In the genomic region with DNA sequence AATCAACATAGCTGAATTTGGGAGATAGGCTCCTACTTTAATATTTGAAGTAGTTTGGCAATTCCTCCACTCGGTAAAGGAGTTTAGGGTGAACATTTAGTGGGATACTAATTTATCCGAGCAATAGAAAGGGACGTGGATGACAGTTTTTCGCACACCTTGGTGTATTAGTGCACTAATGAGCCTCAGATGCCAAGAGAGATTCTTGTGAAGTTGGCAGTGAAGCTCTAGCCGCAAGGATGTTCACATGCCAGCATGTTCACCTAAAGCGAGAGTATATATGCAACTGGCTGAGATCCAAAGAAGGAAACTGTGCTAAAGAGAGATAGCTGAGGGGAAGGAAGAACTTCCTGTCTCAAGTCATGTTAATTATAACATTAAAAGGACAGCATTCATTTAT, we compare ENCODE assay signal across 12 cellular contexts. TPM values are rescaled to one million over a fixed set of nuclear protein-coding genes. Genes with fewer than 3 reads are reported as not detected.
DNase-seq lines count a peak whose midpoint lies in the region; ATAC-seq and TF ChIP-seq lines count a peak whose summit lies in the region.
"Had no signal": no experiment of that assay in that cellular context is flagged by ENCODE, and none has a peak within 500 bp of the region (broad histone marks: within the 10 kb centered on the region; RNA-seq: fewer than 3 reads in every experiment).

No MANE protein-coding gene starts in this region.

- CTCF ChIA-PET in CD4-positive, alpha-beta memory T cell (lab: Charles Lee; ENCODE audit: partially characterized antibody), result interaction anchor here (1.0 to 3.1 kb wide), 6 partner anchors 9 to 36 kb away, joined by 3 to 15 read pairs (median 9); no protein-coding TSS in a partner anchor

- peaks cover 71 to 96% (median 83%) of the 10 kb centered on the region in 4 donors for H3K4me1 Mint-ChIP-seq in CD4-positive, alpha-beta memory T cell
- H3K4me1 Mint-ChIP-seq in activated T-helper 17 cell treated with anti-CD3 and anti-CD28 coated beads, Interleukin-2, amount 50 U/mL, for 72 hours, result peaks cover 61% of the 10 kb centered on the region
- H3K4me1 Mint-ChIP-seq in mesothelial cell of epicardium, result peaks cover 34% of the 10 kb centered on the region

- intact Hi-C loops in CD4-positive, alpha-beta memory T cell (cut with micrococcal nuclease), result no loop called here

- POLR2A ChIA-PET in CD4-positive, alpha-beta memory T cell (lab: Charles Lee; ENCODE audit: partially characterized antibody), result interaction anchor here (0.7 to 6.6 kb wide), 18 partner anchors 8 to 308 kb away, joined by 3 to 103 read pairs (median 7); a partner anchor contains a TSS

- peaks cover under 1% of the 10 kb centered on the region for H3K36me3 ChIP-seq in CD4-positive, alpha-beta memory T cell (ENCODE audit: insufficient read depth, low read length)
- 0 out of 2 replicates have a peak, but pooled peaks cover 6% of the 10 kb centered on the region for H3K36me3 ChIP-seq in KOPT-K1 (ENCODE audit: insufficient read depth, low read length)

- no peaks in the 10 kb centered on the region for H3K27me3 Mint-ChIP-seq in CD4-positive, alpha-beta memory T cell
- H3K27me3 Mint-ChIP-seq in activated T-helper 17 cell treated with anti-CD3 and anti-CD28 coated beads, Interleukin-2, amount 50 U/mL, for 72 hours, result no peaks in the 10 kb centered on the region
- no peaks in the 10 kb centered on the region for H3K27me3 Mint-ChIP-seq in mesothelial cell of epicardium (ENCODE audit: low read depth)

- no peaks in the 10 kb centered on the region for H3K9me3 Mint-ChIP-seq in CD4-positive, alpha-beta memory T cell
- H3K9me3 Mint-ChIP-seq in activated T-helper 17 cell treated with anti-CD3 and anti-CD28 coated beads, Interleukin-2, amount 50 U/mL, for 72 hours, result no peaks in the 10 kb centered on the region
- H3K9me3 Mint-ChIP-seq in mesothelial cell of epicardium, result no peaks in the 10 kb centered on the region

- H3K27ac Mint-ChIP-seq in CD4-positive, alpha-beta memory T cell, result peak overlapping the region; percentile 70 to 97 (median 90)
- peak overlapping the region; percentile 73 for H3K27ac Mint-ChIP-seq in activated T-helper 17 cell treated with anti-CD3 and anti-CD28 coated beads, Interleukin-2, amount 50 U/mL, for 72 hours
- peak overlapping the region; percentile 22 for H3K27ac Mint-ChIP-seq in mesothelial cell of epicardium

- peak overlapping the region; percentile 22 to 82 (median 60) for H3K4me3 Mint-ChIP-seq in CD4-positive, alpha-beta memory T cell
- H3K4me3 Mint-ChIP-seq in activated T-helper 17 cell treated with anti-CD3 and anti-CD28 coated beads, Interleukin-2, amount 50 U/mL, for 72 hours, result peak overlapping the region; percentile 59
- H3K4me3 Mint-ChIP-seq in mesothelial cell of epicardium, result no peak overlapping the region

- peaks cover 39 to 46% of the 10 kb centered on the region in 2 donors for H3K36me3 Mint-ChIP-seq in CD4-positive, alpha-beta memory T cell
- peaks cover 94% of the 10 kb centered on the region for H3K36me3 Mint-ChIP-seq in activated T-helper 17 cell treated with anti-CD3 and anti-CD28 coated beads, Interleukin-2, amount 50 U/mL, for 72 hours (ENCODE audit: low read depth)
- peaks cover 2% of the 10 kb centered on the region for H3K36me3 Mint-ChIP-seq in mesothelial cell of epicardium

- no peak for TF ChIP-seq CTCF in mesothelial cell of epicardium (IDR thresholded peaks at IDR 0.05; ENCODE audit: unreplicated experiment)

- peak; percentile 9 for ATAC-seq in activated T-helper 17 cell treated with anti-CD3 and anti-CD28 coated beads, Interleukin-2, amount 50 U/mL, for 72 hours (replicated peaks)
- no peak for ATAC-seq in GM21367 (IDR thresholded peaks at IDR 0.05; ENCODE audit: unreplicated experiment)

- H3K4me3 ChIP-seq in CD4-positive, alpha-beta memory T cell (ENCODE audit: low read length in 2 of 2), result peak overlapping the region in 1 of 2 donors; percentile 4
- H3K4me3 ChIP-seq: esophagus squamous epithelium had no signal

- H3K4me1 ChIP-seq in CD4-positive, alpha-beta memory T cell (ENCODE audit: insufficient read depth, low read length), result peaks cover 97% of the 10 kb centered on the region
- H3K4me1 ChIP-seq: parathyroid adenoma had no signal

- H3K27ac ChIP-seq in CD4-positive, alpha-beta memory T cell (ENCODE audit: low read depth, low read length), result peak overlapping the region; percentile 46
- H3K27ac ChIP-seq in KOPT-K1 (ENCODE audit: low read depth, low read length, poor library complexity, severe bottlenecking), result peak overlapping the region; percentile 94
- H3K27ac ChIP-seq: parathyroid adenoma had no signal

- H3K27me3 ChIP-seq in CD4-positive, alpha-beta memory T cell (ENCODE audit: insufficient read depth, low read length), result no peaks in the 10 kb centered on the region
- H3K27me3 ChIP-seq: esophagus squamous epithelium had no signal

- no peaks in the 10 kb centered on the region for H3K9me3 ChIP-seq in CD4-positive, alpha-beta memory T cell (ENCODE audit: control insufficient read depth in 1 of 2, low read length in 2 of 2)
- H3K9me3 ChIP-seq in KOPT-K1 (ENCODE audit: insufficient read depth, low read length, poor library complexity, severe bottlenecking), result no peaks in the 10 kb centered on the region
- H3K9me3 ChIP-seq: esophagus squamous epithelium had no signal

- peak; percentile 65 to 72 (median 69) for DNase-seq in CD4-positive, alpha-beta memory T cell
- DNase-seq in mesothelial cell of epicardium (ENCODE audit: low spot score in 2 of 2, unreplicated experiment in 2 of 2) (no peak), NCI-H446 treated with DMSO at 0.1 percent for 48 hours (lab: John Stamatoyannopoulos, UW) (no peak), COR-L47 (lab: John Stamatoyannopoulos, UW) (no peak), NK-92 (lab: John Stamatoyannopoulos, UW; ENCODE audit: unreplicated experiment) (no peak)
- DNase-seq: DMS79 treated with DMSO at 0.1 percent for 48 hours, esophagus squamous epithelium, NCI-H2171 had no signal

RNA-seq across cellular contexts. Expression of a gene that starts 58.5 kb away (rescaled TPM):
- total RNA-seq in CD4-positive, alpha-beta memory T cell, result 100 to 1,000 TPM; 110 TPM
- 100 to 1,000 TPM in 1 of 2 donors, 10 to 100 TPM in 1; 58.7 to 110 TPM for polyA plus RNA-seq in CD4-positive, alpha-beta memory T cell
- total RNA-seq in activated T-helper 17 cell treated with anti-CD3 and anti-CD28 coated beads, Interleukin-2, amount 50 U/mL, for 72 hours, result 10 to 100 TPM; 51.2 to 63.2 TPM
- total RNA-seq in mesothelial cell of epicardium, result 14.6 to 15.8 TPM (median 15.6 TPM) in 3 replicates

Comparison
In these comparisons a context has a peak if more than half of its experiments do, and no peak if none do; other contexts are left out.
1. DNase-seq: peak in CD4-positive, alpha-beta memory T cell (5 of 5); none in mesothelial cell of epicardium (0 of 2), NCI-H446 treated with DMSO at 0.1 percent for 48 hours (single experiment), COR-L47 (single experiment) and NK-92 (single experiment).
2. H3K27ac Mint-ChIP-seq: peak in every context shown above with its lines; median percentile 90 in CD4-positive, alpha-beta memory T cell; 73 in activated T-helper 17 cell treated with anti-CD3 and anti-CD28 coated beads, Interleukin-2, amount 50 U/mL, for 72 hours; 22 in mesothelial cell of epicardium.